Comparison of ENCODE assay signal across 24 cellular contexts in genomic region chr6:18395851-18396187, GRCh38. TPM values are rescaled to one million over a fixed set of nuclear protein-coding genes. Genes with fewer than 3 reads are reported as not detected.
DNase-seq lines count a peak whose midpoint lies in the region; ATAC-seq and TF ChIP-seq lines count a peak whose summit lies in the region.
"Had no signal": no experiment of that assay in that cellular context is flagged by ENCODE, and none has a peak within 500 bp of the region (broad histone marks: within the 10 kb centered on the region; RNA-seq: fewer than 3 reads in every experiment).

No MANE protein-coding gene starts in this region.

- peaks cover 100% of the 10 kb centered on the region for H3K79me2 ChIP-seq in OCI-LY7 (ENCODE audit: insufficient read depth, low read depth, low read length)

- H3K27ac ChIP-seq in OCI-LY7 (ENCODE audit: low read depth, low read length, poor library complexity, severe bottlenecking) (no peak overlapping the region), neutrophil (peak overlapping the region; percentile 99)
- H3K27ac ChIP-seq: pancreas, sigmoid colon had no signal

- ATAC-seq in HG03469 (IDR thresholded peaks at IDR 0.05; ENCODE audit: unreplicated experiment) (no peak), HG03196 (IDR thresholded peaks at IDR 0.05; ENCODE audit: unreplicated experiment) (no peak), Right ventricle myocardium inferior (no peak), GM18907 (IDR thresholded peaks at IDR 0.05; ENCODE audit: unreplicated experiment) (no peak)
- ATAC-seq: effector memory CD8-positive, alpha-beta T cell; HepG2 had no signal

- peaks cover 96% of the 10 kb centered on the region for H3K36me3 Mint-ChIP-seq in dendritic cell treated with granulocyte-macrophage colony-stimulating factor and Interleukin-4, amounts not matched to agents 40 ng/mL and 50 ng/mL, for 4 days (ENCODE audit: low read depth)

- peaks cover 79% of the 10 kb centered on the region for H3K4me1 Mint-ChIP-seq in dendritic cell treated with granulocyte-macrophage colony-stimulating factor and Interleukin-4, amounts not matched to agents 40 ng/mL and 50 ng/mL, for 4 days (ENCODE audit: low read depth)

- no peaks in the 10 kb centered on the region for H3K9me2 ChIP-seq in OCI-LY7 (ENCODE audit: insufficient read depth, low read length)

- TF ChIP-seq CTCF in OCI-LY7 (conservative IDR thresholded peaks at IDR 0.05; ENCODE audit: low read length) (no peak), neutrophil (IDR thresholded peaks at IDR 0.05) (no peak)

- peak overlapping the region; percentile 46 for H3K4me2 ChIP-seq in OCI-LY7 (ENCODE audit: low read length)

- CTCF ChIA-PET in OCI-LY7 (lab: Charles Lee; ENCODE audit: unreplicated experiment), result no interaction called here

- DNase-seq in GM03348 (ENCODE audit: low spot score) (peak; percentile 50), OCI-LY7 (ENCODE audit: low spot score) (no peak), Right ventricle myocardium inferior (ENCODE audit: missing footprints) (no peak)
- DNase-seq: activated CD4-positive, alpha-beta T cell treated with anti-CD3 and anti-CD28 coated beads, Interleukin-2, amount 50 U/mL, for 1 hour; activated effector memory CD4-positive, alpha-beta T cell treated with anti-CD3 and anti-CD28 coated beads, Interleukin-2, amount 50 U/mL, for 16 hours; amniotic stem cell; CD8-positive, alpha-beta memory T cell; central memory CD4-positive, alpha-beta T cell; DMS79; effector memory CD8-positive, alpha-beta T cell; naive B cell; NCI-H1694 treated with DMSO at 0.1 percent for 48 hours; NCI-H345; pancreas; sigmoid colon; stimulated activated naive CD4-positive, alpha-beta T cell had no signal

- no peaks in the 10 kb centered on the region for H3K27me3 ChIP-seq in neutrophil
- H3K27me3 ChIP-seq: pancreas, sigmoid colon had no signal

- H3K27me3 Mint-ChIP-seq in dendritic cell treated with granulocyte-macrophage colony-stimulating factor and Interleukin-4, amounts not matched to agents 40 ng/mL and 50 ng/mL, for 4 days, result no peaks in the 10 kb centered on the region
- H3K27me3 Mint-ChIP-seq: CD8-positive, alpha-beta memory T cell; effector memory CD8-positive, alpha-beta T cell; naive B cell had no signal

- H3K36me3 ChIP-seq in OCI-LY7 (ENCODE audit: insufficient read depth, low read length) (peaks cover 97% of the 10 kb centered on the region), neutrophil (peaks cover 20% of the 10 kb centered on the region)
- H3K36me3 ChIP-seq: pancreas had no signal

- peaks cover 24% of the 10 kb centered on the region; the same call in 1 of the 2 replicates for H4K20me1 ChIP-seq in OCI-LY7 (ENCODE audit: insufficient read depth, low read length)

- POLR2A ChIA-PET in OCI-LY7 (lab: Charles Lee), result interaction anchor here (0.7 to 3.8 kb wide), 8 partner anchors 9 to 72 kb away, joined by 3 to 30 read pairs (median 4); partner anchors contain the start of gene RNF144B

- intact Hi-C loops in OCI-LY7 (cut with micrococcal nuclease; ENCODE audit: unreplicated experiment) (no loop called here), Right ventricle myocardium inferior (cut with DNase I) (no loop called here)
- intact Hi-C loops in dendritic cell treated with granulocyte-macrophage colony-stimulating factor and Interleukin-4, amounts not matched to agents 40 ng/mL and 50 ng/mL, for 4 days (cut with micrococcal nuclease), result no loop called here

- H3K9me3 Mint-ChIP-seq in dendritic cell treated with granulocyte-macrophage colony-stimulating factor and Interleukin-4, amounts not matched to agents 40 ng/mL and 50 ng/mL, for 4 days, result no peaks in the 10 kb centered on the region
- H3K9me3 Mint-ChIP-seq: CD8-positive, alpha-beta memory T cell; effector memory CD8-positive, alpha-beta T cell; naive B cell had no signal

- H2AFZ ChIP-seq in OCI-LY7 (ENCODE audit: low read length), result no peak overlapping the region

- H3K9me3 ChIP-seq in OCI-LY7 (ENCODE audit: low read length) (no peaks in the 10 kb centered on the region; the same call in 1 of the 2 replicates), neutrophil (no peaks in the 10 kb centered on the region)
- H3K9me3 ChIP-seq: pancreas, sigmoid colon had no signal

- BruUV-seq in OCI-LY7 (replicated peaks; lab: Mats Ljungman, UMichigan), result no TSS peak

- H3K4me1 ChIP-seq in OCI-LY7 (ENCODE audit: insufficient read depth, low read length, poor library complexity, severe bottlenecking), result peaks cover 92% of the 10 kb centered on the region
- H3K4me1 ChIP-seq in neutrophil (ENCODE audit: control insufficient read depth in 1 of 2, insufficient read depth in 1 of 2, low read depth in 1 of 2, low read length in 1 of 2), result peaks cover 98 to 100% of the 10 kb centered on the region in 2 experiments

- no peak overlapping the region for H3K4me3 Mint-ChIP-seq in dendritic cell treated with granulocyte-macrophage colony-stimulating factor and Interleukin-4, amounts not matched to agents 40 ng/mL and 50 ng/mL, for 4 days
- H3K4me3 Mint-ChIP-seq: CD8-positive, alpha-beta memory T cell; effector memory CD8-positive, alpha-beta T cell; naive B cell had no signal

- no peak overlapping the region for H3K4me3 ChIP-seq in OCI-LY7 (ENCODE audit: low read depth, low read length, poor library complexity, severe bottlenecking)
- H3K4me3 ChIP-seq in neutrophil (ENCODE audit: low read depth in 1 of 2, low read length in 1 of 2), result no peak overlapping the region
- H3K4me3 ChIP-seq: lung, pancreas, sigmoid colon had no signal

- H3K27ac Mint-ChIP-seq in dendritic cell treated with granulocyte-macrophage colony-stimulating factor and Interleukin-4, amounts not matched to agents 40 ng/mL and 50 ng/mL, for 4 days, result peak overlapping the region; percentile 23
- H3K27ac Mint-ChIP-seq: effector memory CD8-positive, alpha-beta T cell had no signal

RNA-seq across cellular contexts. Expression of gene RNF144B, which starts 8.7 kb away (rescaled TPM):
- 83.4 and 87.9 TPM in 2 replicates for total RNA-seq in OCI-LY7 (2014; rRNA removed; shearing (Covaris generic))
- total RNA-seq in OCI-LY7 (2022) (151 and 154 TPM in 2 replicates), Right ventricle myocardium inferior (18.2 TPM)
- total RNA-seq: RPMI7951 had no signal
